Comparison of ENCODE assay signal across 8 cellular contexts in the genomic region with DNA sequence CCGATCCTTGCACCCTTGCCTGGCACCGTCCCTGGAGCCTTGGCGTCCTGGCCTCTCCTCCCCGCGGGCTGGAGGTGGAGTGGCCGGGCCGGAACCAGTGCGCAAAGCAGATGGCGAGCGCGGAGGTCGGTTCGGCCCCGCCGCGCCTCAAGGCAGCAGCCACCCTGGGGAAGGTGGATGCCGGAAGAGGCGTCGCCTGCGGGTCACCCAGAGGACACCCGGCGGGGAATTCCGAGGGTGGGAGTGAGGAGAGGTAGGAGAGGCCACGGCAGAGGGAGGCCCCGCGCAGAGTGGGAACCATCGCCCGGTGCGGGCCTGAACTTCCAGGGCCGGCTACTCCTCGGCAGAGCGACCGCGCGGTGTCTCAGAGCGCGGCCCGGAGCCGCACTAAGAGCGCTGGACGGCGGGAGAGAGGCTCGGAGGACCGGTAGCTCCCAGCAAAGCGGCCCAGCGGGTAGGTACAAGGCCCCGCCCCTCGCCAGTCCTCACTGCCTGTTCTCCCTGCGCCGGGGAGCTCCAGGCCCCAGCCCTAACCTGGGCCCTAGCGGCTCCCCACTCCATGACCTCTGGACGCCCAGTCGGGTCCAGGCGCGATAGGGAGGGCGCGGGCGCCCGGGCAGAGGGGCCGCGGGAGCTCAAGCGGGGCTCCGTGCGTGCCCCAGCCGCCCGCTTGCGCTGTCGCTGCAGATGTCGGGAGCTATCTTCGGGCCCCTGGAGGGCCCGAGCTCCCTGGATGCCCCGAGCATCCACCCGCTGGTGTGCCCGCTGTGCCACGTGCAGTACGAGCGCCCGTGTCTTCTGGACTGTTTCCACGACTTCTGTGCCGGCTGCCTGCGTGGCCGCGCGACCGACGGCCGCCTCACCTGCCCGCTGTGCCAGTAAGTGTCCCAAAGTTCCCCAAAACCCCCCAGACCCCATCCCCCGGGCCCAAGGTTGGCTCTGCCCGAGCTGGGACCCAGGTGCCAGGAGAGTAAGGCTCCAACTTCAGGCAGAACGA. TPM values are rescaled to one million over a fixed set of nuclear protein-coding genes. Genes with fewer than 3 reads are reported as not detected.
A peak's percentile ranks its signal among the peaks of the same experiment; 100 is the strongest.
DNase-seq lines count a peak whose midpoint lies in the region; ATAC-seq and TF ChIP-seq lines count a peak whose summit lies in the region.

A gene with protein sequence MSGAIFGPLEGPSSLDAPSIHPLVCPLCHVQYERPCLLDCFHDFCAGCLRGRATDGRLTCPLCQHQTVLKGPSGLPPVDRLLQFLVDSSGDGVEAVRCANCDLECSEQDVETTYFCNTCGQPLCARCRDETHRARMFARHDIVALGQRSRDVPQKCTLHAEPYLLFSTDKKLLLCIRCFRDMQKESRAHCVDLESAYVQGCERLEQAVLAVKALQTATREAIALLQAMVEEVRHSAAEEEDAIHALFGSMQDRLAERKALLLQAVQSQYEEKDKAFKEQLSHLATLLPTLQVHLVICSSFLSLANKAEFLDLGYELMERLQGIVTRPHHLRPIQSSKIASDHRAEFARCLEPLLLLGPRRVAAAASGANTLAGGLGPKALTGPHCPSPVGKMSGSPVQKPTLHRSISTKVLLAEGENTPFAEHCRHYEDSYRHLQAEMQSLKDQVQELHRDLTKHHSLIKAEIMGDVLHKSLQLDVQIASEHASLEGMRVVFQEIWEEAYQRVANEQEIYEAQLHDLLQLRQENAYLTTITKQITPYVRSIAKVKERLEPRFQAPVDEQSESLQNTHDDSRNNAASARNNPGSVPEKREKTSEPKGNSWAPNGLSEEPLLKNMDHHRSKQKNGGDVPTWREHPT (plus strand): TSS at position 271 of the 997 bp plus-strand sequence. CDS start 417 bp downstream, at position 688.

- no peaks in the 10 kb centered on the region for H3K36me3 Mint-ChIP-seq in GM23338 (ENCODE audit: low read depth)

- peak; percentile 65 for ATAC-seq in GM23338
- peak; percentile 74 for ATAC-seq in Right ventricle myocardium superior (ENCODE audit: poor library complexity)
- ATAC-seq in psoas muscle = peak; percentile 70 to 76 (median 70)
- ATAC-seq in HG03469 (IDR thresholded peaks at IDR 0.05; ENCODE audit: unreplicated experiment) = no peak

- no peaks in the 10 kb centered on the region for H3K79me2 ChIP-seq in GM23338 (replicated peaks; ENCODE audit: insufficient read depth)

- intact Hi-C loops in Right ventricle myocardium superior (cut with DNase I) = no loop called here
- intact Hi-C loops in psoas muscle (cut with DNase I) = loop anchor here in 1 of 2 donors (5.0 kb wide), 1 partner anchor 36 kb away; a partner anchor contains a TSS

- DNase-seq in ELR (ENCODE audit: low read depth) (peak; percentile 86), GM23338 (ENCODE audit: low spot score) (peak; percentile 91), NT2/D1 (ENCODE audit: low read depth, low spot score) (no peak), Right ventricle myocardium superior (peak; percentile 79), psoas muscle (peak; percentile 55 to 76), UCSD-AML1 (lab: John Stamatoyannopoulos, UW; ENCODE audit: unreplicated experiment) (no peak)
- peak; percentile 44 for DNase-seq in activated gamma-delta T cell treated with anti-CD3 and anti-CD28 coated beads, Interleukin-2, amount 50 U/mL, for 16 hours (ENCODE audit: low read depth)

- H3K27me3 Mint-ChIP-seq in GM23338 (ENCODE audit: insufficient read depth, low read depth, poor library complexity) = peaks cover 40% of the 10 kb centered on the region

- peaks cover 48% of the 10 kb centered on the region for H3K27me3 ChIP-seq in GM23338 (ENCODE audit: insufficient read depth)
- peaks cover 5% of the 10 kb centered on the region for H3K27me3 ChIP-seq in NT2/D1 (ENCODE audit: insufficient read depth, insufficient read length)
- H3K27me3 ChIP-seq in psoas muscle (ENCODE audit: insufficient read depth in 3 of 3, low read length in 2 of 3) = no peaks in the 10 kb centered on the region

- TF ChIP-seq CTCF in GM23338 (conservative IDR thresholded peaks at IDR 0.05; ENCODE audit: low read depth in 2 of 2) = no peak
- TF ChIP-seq CTCF in psoas muscle (IDR thresholded peaks at IDR 0.05) = no peak

- H3K9me3 Mint-ChIP-seq in GM23338 = no peaks in the 10 kb centered on the region; the same call in 2 of the 3 replicates

- peaks cover 10% of the 10 kb centered on the region; the same call in 1 of the 2 replicates for H3F3A ChIP-seq in GM23338 (replicated peaks; ENCODE audit: low read depth)

- H3K27ac ChIP-seq in GM23338 (ENCODE audit: low read depth) (no peak within 1 kb of the TSS), psoas muscle (peak within 1 kb of the TSS; percentile 69)

- no peaks in the 10 kb centered on the region for H4K20me1 ChIP-seq in GM23338 (replicated peaks; ENCODE audit: insufficient read depth)

- 5 to 6% (median 5%) methylated on average over 77 to 91 of the region's 91 CpGs for WGBS in psoas muscle, 3 donors

- no peaks in the 10 kb centered on the region for H3K36me3 ChIP-seq in GM23338 (ENCODE audit: insufficient read depth)
- H3K36me3 ChIP-seq in NT2/D1 (ENCODE audit: insufficient read depth, insufficient read length, low read length) = no peaks in the 10 kb centered on the region
- no peaks in the 10 kb centered on the region for H3K36me3 ChIP-seq in psoas muscle (ENCODE audit: insufficient read depth in 1 of 2, low read depth in 1 of 2)

- H3K9me2 ChIP-seq in GM23338 (ENCODE audit: insufficient read depth) = no peaks in the 10 kb centered on the region

- H3K4me3 Mint-ChIP-seq in GM23338 = peak within 1 kb of the TSS; percentile 63

- peaks cover 20% of the 10 kb centered on the region for H3K4me1 Mint-ChIP-seq in GM23338

- no peak within 1 kb of the TSS for H3K27ac Mint-ChIP-seq in GM23338

- H3K4me2 ChIP-seq in GM23338 = peak within 1 kb of the TSS; percentile 85

- H3K9me3 ChIP-seq in NT2/D1 (ENCODE audit: insufficient read depth, low read length) = no peaks in the 10 kb centered on the region
- H3K9me3 ChIP-seq in psoas muscle = no peaks in the 10 kb centered on the region

- H3K9ac ChIP-seq in NT2/D1 (ENCODE audit: insufficient read length, low read depth) = peak within 1 kb of the TSS; percentile 70

- peak within 1 kb of the TSS; percentile 70 for H3K4me3 ChIP-seq in GM23338
- H3K4me3 ChIP-seq in NT2/D1 (ENCODE audit: insufficient read length, low read depth) = peak within 1 kb of the TSS; percentile 39
- H3K4me3 ChIP-seq in psoas muscle = peak within 1 kb of the TSS; percentile 76

- H2AFZ ChIP-seq in GM23338 = peak within 1 kb of the TSS; percentile 89

- peaks cover 28% of the 10 kb centered on the region for H3K4me1 ChIP-seq in GM23338 (ENCODE audit: insufficient read depth)
- H3K4me1 ChIP-seq in NT2/D1 (ENCODE audit: insufficient read depth, insufficient read length) = peaks cover 5% of the 10 kb centered on the region
- peaks cover 19% of the 10 kb centered on the region for H3K4me1 ChIP-seq in psoas muscle

TF ChIP-seq in GM23338, 12 proteins besides CTCF, POLR2A, EP300 and RAD21 (continues in another document):
- TF ChIP-seq, protein P1, sequence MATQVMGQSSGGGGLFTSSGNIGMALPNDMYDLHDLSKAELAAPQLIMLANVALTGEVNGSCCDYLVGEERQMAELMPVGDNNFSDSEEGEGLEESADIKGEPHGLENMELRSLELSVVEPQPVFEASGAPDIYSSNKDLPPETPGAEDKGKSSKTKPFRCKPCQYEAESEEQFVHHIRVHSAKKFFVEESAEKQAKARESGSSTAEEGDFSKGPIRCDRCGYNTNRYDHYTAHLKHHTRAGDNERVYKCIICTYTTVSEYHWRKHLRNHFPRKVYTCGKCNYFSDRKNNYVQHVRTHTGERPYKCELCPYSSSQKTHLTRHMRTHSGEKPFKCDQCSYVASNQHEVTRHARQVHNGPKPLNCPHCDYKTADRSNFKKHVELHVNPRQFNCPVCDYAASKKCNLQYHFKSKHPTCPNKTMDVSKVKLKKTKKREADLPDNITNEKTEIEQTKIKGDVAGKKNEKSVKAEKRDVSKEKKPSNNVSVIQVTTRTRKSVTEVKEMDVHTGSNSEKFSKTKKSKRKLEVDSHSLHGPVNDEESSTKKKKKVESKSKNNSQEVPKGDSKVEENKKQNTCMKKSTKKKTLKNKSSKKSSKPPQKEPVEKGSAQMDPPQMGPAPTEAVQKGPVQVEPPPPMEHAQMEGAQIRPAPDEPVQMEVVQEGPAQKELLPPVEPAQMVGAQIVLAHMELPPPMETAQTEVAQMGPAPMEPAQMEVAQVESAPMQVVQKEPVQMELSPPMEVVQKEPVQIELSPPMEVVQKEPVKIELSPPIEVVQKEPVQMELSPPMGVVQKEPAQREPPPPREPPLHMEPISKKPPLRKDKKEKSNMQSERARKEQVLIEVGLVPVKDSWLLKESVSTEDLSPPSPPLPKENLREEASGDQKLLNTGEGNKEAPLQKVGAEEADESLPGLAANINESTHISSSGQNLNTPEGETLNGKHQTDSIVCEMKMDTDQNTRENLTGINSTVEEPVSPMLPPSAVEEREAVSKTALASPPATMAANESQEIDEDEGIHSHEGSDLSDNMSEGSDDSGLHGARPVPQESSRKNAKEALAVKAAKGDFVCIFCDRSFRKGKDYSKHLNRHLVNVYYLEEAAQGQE (IDR thresholded peaks at IDR 0.05; ENCODE audit: unreplicated experiment) = peak; percentile 23
- peak; percentile 53 for TF ChIP-seq POLR2AphosphoS5 (IDR thresholded peaks at IDR 0.05; ENCODE audit: low read depth)

RNA-seq across cellular contexts. Expression of the gene that starts here (rescaled TPM):
- total RNA-seq in GM23338 (2014; rRNA removed; shearing (Covaris generic)) = 1.5 and 2.9 TPM in 2 replicates
- 1.3 and 1.7 TPM in 2 replicates for polyA plus RNA-seq in GM23338 (2016; fragmentation: Nextera tagmentation; extraction: Ambion mirVana)
- total RNA-seq in Right ventricle myocardium superior = 70.1 TPM
- total RNA-seq in psoas muscle = 10 to 100 TPM in 1 of 4 donors, 1 to 10 TPM in 3; 3.4 to 13.6 (median 4.6) TPM
- polyA plus RNA-seq in psoas muscle = 1 to 10 TPM; 2.5 to 5.1 (median 3.0) TPM

Comparison
In these comparisons a context has a peak if more than half of its experiments do, and no peak if none do; other contexts are left out.
1. DNase-seq: peak in ELR (single experiment), GM23338 (single experiment), activated gamma-delta T cell treated with anti-CD3 and anti-CD28 coated beads, Interleukin-2, amount 50 U/mL, for 16 hours (single experiment), Right ventricle myocardium superior (single experiment) and psoas muscle (2 of 2); none in NT2/D1 (single experiment) and UCSD-AML1 (single experiment).
2. Peak in every context shown above with its lines, with median percentiles within 50 percentile points of each other: H3K4me3 ChIP-seq.